1 cellular context compared by ENCODE assay signal in the genomic region with DNA sequence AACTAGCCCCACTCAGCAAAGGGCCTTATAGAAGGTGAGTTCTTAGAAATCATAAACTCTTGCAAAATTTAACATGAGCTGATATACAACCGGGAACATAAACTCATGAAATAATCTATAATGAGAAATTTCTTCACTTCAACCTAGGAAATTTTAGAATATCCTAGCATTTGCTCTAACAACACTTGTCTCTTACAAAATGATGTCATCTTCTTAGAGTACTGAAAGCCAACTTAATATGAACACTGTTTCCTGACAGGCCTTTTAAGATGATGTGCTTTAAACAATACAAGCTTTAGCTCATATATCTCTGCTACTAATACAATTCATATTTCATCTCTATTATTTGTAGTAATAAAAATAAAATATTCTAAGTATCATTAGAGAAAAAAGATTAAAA.
TF ChIP-seq lines count a peak whose summit lies in the region.

No MANE protein-coding gene starts in this region.

TF ChIP-seq in HEK293, 187 proteins besides CTCF, POLR2A, EP300 and RAD21 (continued from another document):
- TF ChIP-seq ATF2 (tag by site-specific recombination; IDR thresholded peaks at IDR 0.05; ENCODE audit: low read depth) (peak; percentile 84), ZNF571 (tag by site-specific recombination; IDR thresholded peaks at IDR 0.05) (no peak), ZNF580 (tag by site-specific recombination; IDR thresholded peaks at IDR 0.05) (no peak), PRDM10 (tag by site-specific recombination; IDR thresholded peaks at IDR 0.05) (no peak)
